ENCODE assay signal across 8 cellular contexts in the genomic region with DNA sequence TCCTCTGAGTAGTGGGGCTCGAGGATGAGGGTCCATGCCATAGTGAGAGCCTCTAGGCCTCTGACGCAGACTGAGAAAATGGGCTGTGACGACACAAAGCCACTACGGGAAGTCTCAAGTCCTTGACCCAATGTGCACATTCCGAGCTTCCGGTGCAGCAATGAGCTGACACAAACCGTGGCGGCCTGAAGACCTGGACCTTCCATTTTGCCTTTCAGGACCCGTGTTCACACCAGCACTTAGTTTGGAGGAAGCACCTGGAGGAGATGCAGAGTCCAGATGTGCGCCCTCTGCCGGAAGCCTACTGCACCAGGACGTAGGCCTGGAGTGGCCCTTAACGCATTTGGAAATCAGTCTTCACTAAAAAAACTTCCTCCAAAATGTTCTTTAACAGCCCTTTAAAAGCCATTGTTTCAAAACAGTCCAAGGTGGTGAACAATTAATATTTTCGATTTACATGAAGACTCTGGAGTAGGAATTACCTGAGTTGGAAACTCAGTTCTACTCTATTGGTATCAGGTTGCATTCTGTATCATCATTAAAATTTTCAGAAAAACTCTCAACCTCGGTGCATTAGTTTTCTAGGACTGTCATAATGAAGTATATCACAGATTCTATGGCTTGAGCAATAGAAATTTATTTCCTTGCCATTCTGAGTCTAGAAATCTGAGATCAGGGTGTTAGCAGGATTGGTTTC. TPM values are rescaled to one million over a fixed set of nuclear protein-coding genes. Genes with fewer than 3 reads are reported as not detected.
DNase-seq lines count a peak whose midpoint lies in the region; ATAC-seq and TF ChIP-seq lines count a peak whose summit lies in the region.

No MANE protein-coding gene starts in this region.

- peak; percentile 80 for TF ChIP-seq CTCF in PC-3 (conservative IDR thresholded peaks at IDR 0.05; ENCODE audit: low read depth, low read length)
- TF ChIP-seq CTCF in left ventricle myocardium inferior (IDR thresholded peaks at IDR 0.05; ENCODE audit: borderline replicate concordance): peak; percentile 74

- H3K4me1 ChIP-seq in PC-3 (ENCODE audit: insufficient read depth, low read length): peaks cover 6% of the 10 kb centered on the region
- H3K4me1 ChIP-seq in left ventricle myocardium inferior: peaks cover 10% of the 10 kb centered on the region

- no peaks in the 10 kb centered on the region for H3K9me3 ChIP-seq in PC-3 (ENCODE audit: low read length)
- no peaks in the 10 kb centered on the region for H3K9me3 ChIP-seq in left ventricle myocardium inferior (replicated peaks)

- H3K27ac ChIP-seq in PC-3 (ENCODE audit: low read length) (no peak overlapping the region), left ventricle myocardium inferior (replicated peaks) (no peak overlapping the region)

- CTCF ChIA-PET in PC-3 (lab: Charles Lee): no interaction called here

- no peaks in the 10 kb centered on the region for H3K36me3 ChIP-seq in PC-3 (ENCODE audit: low read depth, low read length)
- no peaks in the 10 kb centered on the region for H3K36me3 ChIP-seq in left ventricle myocardium inferior

- DNase-seq in PC-3 (peak; percentile 65), left ventricle myocardium inferior (peak; percentile 71), NCI-H1436 treated with DMSO at 0.1 percent for 48 hours (lab: John Stamatoyannopoulos, UW) (no peak), NCI-H2029 (lab: John Stamatoyannopoulos, UW) (no peak)
- DNase-seq in activated naive CD4-positive, alpha-beta T cell (lab: John Stamatoyannopoulos, UW): peak; percentile 26 to 68 (median 56)
- peak; percentile 27 to 36 for DNase-seq in stimulated activated CD4-positive, alpha-beta T cell treated with anti-CD3 and anti-CD28 coated beads, Interleukin-1b, Interleukin-23, amount 100 ng/mL, for 1 hour (ENCODE audit: low read depth in 2 of 2)

- no peaks in the 10 kb centered on the region for H3K9me2 ChIP-seq in PC-3 (replicated peaks; ENCODE audit: low read length)

- ATAC-seq in GM21723 (IDR thresholded peaks at IDR 0.05; ENCODE audit: unreplicated experiment) (peak; percentile 50), PC-3 (peak; percentile 86), GM18519 (IDR thresholded peaks at IDR 0.05; ENCODE audit: low FRiP score, unreplicated experiment) (no peak)

- no peaks in the 10 kb centered on the region for H4K20me1 ChIP-seq in PC-3 (ENCODE audit: low read length)

- intact Hi-C loops in PC-3 (cut with micrococcal nuclease): loop anchor here (1.0 to 5.0 kb wide), 4 partner anchors 85 to 374 kb away; no protein-coding TSS in a partner anchor
- intact Hi-C loops in left ventricle myocardium inferior (cut with micrococcal nuclease): loop anchor here (5.0 kb wide), 1 partner anchor 85 kb away; no protein-coding TSS in a partner anchor

- no peaks in the 10 kb centered on the region for H3K27me3 ChIP-seq in PC-3 (ENCODE audit: low read length)
- H3K27me3 ChIP-seq in left ventricle myocardium inferior (ENCODE audit: low read depth): peaks cover 10% of the 10 kb centered on the region

- H3F3A ChIP-seq in PC-3 (ENCODE audit: low read length, unreplicated experiment): no peaks in the 10 kb centered on the region

- no TSS peak for BruUV-seq in PC-3 (replicated peaks; lab: Mats Ljungman, UMichigan)

- peak overlapping the region; percentile 55 for H2AFZ ChIP-seq in PC-3 (ENCODE audit: low read length)

- H3K79me2 ChIP-seq in PC-3 (ENCODE audit: low read length): no peaks in the 10 kb centered on the region

- no peak overlapping the region for H3K9ac ChIP-seq in PC-3 (ENCODE audit: low read length)

- POLR2A ChIA-PET in PC-3 (lab: Charles Lee; ENCODE audit: unreplicated experiment): no interaction called here

- no peak overlapping the region for H3K4me2 ChIP-seq in PC-3 (ENCODE audit: low read length)

- H3K4me3 ChIP-seq in PC-3 (ENCODE audit: low read length) (no peak overlapping the region), left ventricle myocardium inferior (no peak overlapping the region)

RNA-seq across cellular contexts. Expression of gene BMP10, which starts 33.9 kb away (rescaled TPM):
- total RNA-seq in PC-3 (2014; rRNA removed) (not detected in 2 replicates), left ventricle myocardium inferior (0.19 TPM)

Comparison
In these comparisons a context has a peak if more than half of its experiments do, and no peak if none do; other contexts are left out.
1. DNase-seq: peak in PC-3 (single experiment), activated naive CD4-positive, alpha-beta T cell (4 of 4), left ventricle myocardium inferior (single experiment) and stimulated activated CD4-positive, alpha-beta T cell treated with anti-CD3 and anti-CD28 coated beads, Interleukin-1b, Interleukin-23, amount 100 ng/mL, for 1 hour (2 of 2); none in NCI-H1436 treated with DMSO at 0.1 percent for 48 hours (single experiment) and NCI-H2029 (single experiment).